8 cellular contexts compared by ENCODE assay signal in genomic region chr5:111511174-111512025, GRCh38. TPM values are rescaled to one million over a fixed set of nuclear protein-coding genes. Genes with fewer than 3 reads are reported as not detected.
A peak's percentile ranks its signal among the peaks of the same experiment; 100 is the strongest.
DNase-seq lines count a peak whose midpoint lies in the region; ATAC-seq and TF ChIP-seq lines count a peak whose summit lies in the region.

No MANE protein-coding gene starts in this region.

- H3K36me3 ChIP-seq in BLaER1 treated with 17β-estradiol and CSF1 and Interleukin-3, amounts not matched to agents 10 nM and 100 nM: peaks cover 0 to 16% (median 0%) of the 10 kb centered on the region in 11 experiments; a peak in 4 of 22 replicates
- peaks cover 3% of the 10 kb centered on the region; the same call in 1 of the 2 replicates for H3K36me3 ChIP-seq in HUES48 (ENCODE audit: control insufficient read depth, insufficient read depth, low read length)
- H3K36me3 ChIP-seq in body of pancreas (replicated peaks in 1 of 2; ENCODE audit: insufficient read depth in 1 of 2, low read depth in 2 of 2): no peaks in the 10 kb centered on the region

- peak overlapping the region; percentile 88 to 99 (median 94) for H3K4me3 ChIP-seq in BLaER1 treated with 17β-estradiol and CSF1 and Interleukin-3, amounts not matched to agents 10 nM and 100 nM
- peak overlapping the region; percentile 98 for H3K4me3 ChIP-seq in HUES48 (ENCODE audit: low read depth, low read length)
- H3K4me3 ChIP-seq in body of pancreas: peak overlapping the region; percentile 55 to 71

- H3K27ac ChIP-seq in BLaER1 treated with 17β-estradiol and CSF1 and Interleukin-3, amounts not matched to agents 10 nM and 100 nM: peak overlapping the region; percentile 78 to 92 (median 87)
- peak overlapping the region; percentile 93 for H3K27ac ChIP-seq in HUES48 (ENCODE audit: low read depth, low read length)
- peak overlapping the region; percentile 64 to 91 (median 84) for H3K27ac ChIP-seq in body of pancreas
- peak overlapping the region; percentile 90 for H3K27ac ChIP-seq in layer of hippocampus (ENCODE audit: low read depth, low read length)

- peak overlapping the region; percentile 71 to 93 (median 88) for H3K4me2 ChIP-seq in BLaER1 treated with 17β-estradiol and CSF1 and Interleukin-3, amounts not matched to agents 10 nM and 100 nM

- 1 to 2% methylated on average over 9 of the region's 9 CpGs for whole genome bisulfite sequencing in body of pancreas, 2 donors

- H3K9me3 ChIP-seq in BLaER1 treated with 17β-estradiol and CSF1 and Interleukin-3, amounts not matched to agents 10 nM and 100 nM (replicated peaks in 1 of 11): no peaks in the 10 kb centered on the region
- H3K9me3 ChIP-seq in HUES48 (ENCODE audit: control insufficient read depth, insufficient read depth, low read length) (no peaks in the 10 kb centered on the region), body of pancreas (no peaks in the 10 kb centered on the region)

- peak overlapping the region; percentile 85 to 95 (median 90) for H3K9ac ChIP-seq in BLaER1 treated with 17β-estradiol and CSF1 and Interleukin-3, amounts not matched to agents 10 nM and 100 nM
- peak overlapping the region; percentile 78 for H3K9ac ChIP-seq in HUES48 (ENCODE audit: low read depth, low read length)

- H3K27me3 ChIP-seq in BLaER1 treated with 17β-estradiol and CSF1 and Interleukin-3, amounts not matched to agents 10 nM and 100 nM: no peaks in the 10 kb centered on the region
- no peaks in the 10 kb centered on the region for H3K27me3 ChIP-seq in HUES48 (ENCODE audit: control insufficient read depth, insufficient read depth, low read length)
- H3K27me3 ChIP-seq in body of pancreas: no peaks in the 10 kb centered on the region
- no peaks in the 10 kb centered on the region for H3K27me3 ChIP-seq in layer of hippocampus (ENCODE audit: control insufficient read depth, insufficient read depth, low read length)

- intact Hi-C loops in body of pancreas (cut with DNase I): no loop called here

- no peak for TF ChIP-seq CTCF in body of pancreas (IDR thresholded peaks at IDR 0.05)

- DNase-seq in body of pancreas (no peak), superior temporal gyrus (ENCODE audit: extremely low spot score) (peak; percentile 51), NCI-H1105 (lab: John Stamatoyannopoulos, UW) (no peak), COLO668 (lab: John Stamatoyannopoulos, UW; ENCODE audit: unreplicated experiment) (no peak)

- peaks cover 0 to 29% (median 7%) of the 10 kb centered on the region in 11 experiments; a peak in 11 of 22 replicates for H4K20me1 ChIP-seq in BLaER1 treated with 17β-estradiol and CSF1 and Interleukin-3, amounts not matched to agents 10 nM and 100 nM

- peak; percentile 3 for ATAC-seq in GM19463 (IDR thresholded peaks at IDR 0.05; ENCODE audit: unreplicated experiment)
- no peak for ATAC-seq in body of pancreas

- H3K4me1 ChIP-seq in BLaER1 treated with 17β-estradiol and CSF1 and Interleukin-3, amounts not matched to agents 10 nM and 100 nM: peaks cover 24 to 59% (median 35%) of the 10 kb centered on the region in 10 experiments
- H3K4me1 ChIP-seq in HUES48 (ENCODE audit: control insufficient read depth, insufficient read depth, low read length) (peaks cover 24% of the 10 kb centered on the region), body of pancreas (peaks cover 22% of the 10 kb centered on the region)

- TF ChIP-seq POLR2A in body of pancreas (IDR thresholded peaks at IDR 0.05): no peak

RNA-seq across cellular contexts. Expression of gene STARD4, which starts 0.9 kb away (rescaled TPM):
- total RNA-seq in body of pancreas: 10 to 100 TPM in 1 of 2 donors, 1 to 10 TPM in 1; 6.0 to 10.9 TPM
